Comparison of ENCODE assay signal across 32 cellular contexts in the genomic region with DNA sequence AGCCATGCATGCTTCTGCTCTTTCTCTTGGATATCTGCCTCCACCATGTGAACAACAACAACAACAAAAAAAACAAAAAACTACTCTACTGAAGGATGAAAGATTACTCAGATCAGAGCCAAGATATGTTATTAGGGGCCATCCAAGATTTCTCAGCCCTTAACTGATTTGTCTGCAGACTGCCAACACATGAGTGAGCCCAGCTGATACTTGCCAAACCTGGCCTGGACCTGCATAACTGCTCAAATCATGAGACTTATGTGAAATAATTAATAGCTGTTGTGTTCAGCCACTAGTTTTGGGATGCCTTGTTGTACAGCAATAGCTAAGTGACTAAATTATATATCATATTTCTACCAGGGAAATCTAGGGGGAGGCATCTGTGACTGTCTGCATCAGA.
"Had no signal": no experiment of that assay in that cellular context is flagged by ENCODE, and none has a peak within 500 bp of the region (broad histone marks: within the 10 kb centered on the region; RNA-seq: fewer than 3 reads in every experiment).

No MANE protein-coding gene starts in this region.

- H3K4me1 ChIP-seq: adrenal gland, ascending aorta, body of pancreas, breast epithelium had no signal

- H3K27ac ChIP-seq: adrenal gland, ascending aorta, body of pancreas, brain microvascular endothelial cell, breast epithelium, cardiac muscle cell had no signal

- H3K36me3 ChIP-seq: adrenal gland, ascending aorta, brain microvascular endothelial cell, breast epithelium, cardiac muscle cell had no signal

- ATAC-seq: activated naive CD4-positive, alpha-beta T cell treated with anti-CD3 and anti-CD28 coated beads, Interleukin-2, amount 50 U/mL, for 72 hours; activated naive CD8-positive, alpha-beta T cell treated with anti-CD3 and anti-CD28 coated beads, Interleukin-2, amount 50 U/mL, for 24 hours; activated T-cell treated with anti-CD3 and anti-CD28 coated beads, Interleukin-2, amount 50 U/mL, for 4 hours; activated T-cell treated with anti-CD3 and anti-CD28 coated beads, Interleukin-2, amount 50 U/mL, for 72 hours; activated T-helper 17 cell treated with anti-CD3 and anti-CD28 coated beads, Interleukin-2, amount 50 U/mL, for 72 hours; body of pancreas had no signal

- H3K9me3 ChIP-seq: adrenal gland, ascending aorta had no signal

- H3K27me3 ChIP-seq: adrenal gland, ascending aorta, body of pancreas, brain microvascular endothelial cell, breast epithelium, cardiac muscle cell had no signal

- H3K4me3 ChIP-seq: adrenal gland, ascending aorta, body of pancreas, breast epithelium, cardiac muscle cell had no signal

- DNase-seq: activated effector memory CD4-positive, alpha-beta T cell treated with Interleukin-2 at 50 U/mL for 16 hours; activated gamma-delta T cell; activated gamma-delta T cell treated with Interleukin-2 at 50 U/mL for 16 hours; activated naive CD4-positive, alpha-beta T cell; activated naive CD4-positive, alpha-beta T cell treated with anti-CD3 and anti-CD28 coated beads for 36 hours; activated naive CD4-positive, alpha-beta T cell treated with anti-CD3 and anti-CD28 coated beads, Interleukin-2, amount 10 ng/mL, durations not matched to agents 7 days and 5 days; activated naive CD4-positive, alpha-beta T cell treated with anti-CD3 and anti-CD28 coated beads, Interleukin-2, amount 50 U/mL, for 16 hours; activated naive CD4-positive, alpha-beta T cell treated with Interleukin-2 at 50 U/mL for 16 hours; activated naive CD8-positive, alpha-beta T cell treated with anti-CD3 and anti-CD28 coated beads for 36 hours; activated naive CD8-positive, alpha-beta T cell treated with anti-CD3 and anti-CD28 coated beads, Interleukin-2, amount 10 ng/mL, durations not matched to agents 7 days and 5 days; activated naive CD8-positive, alpha-beta T cell treated with anti-CD3 and anti-CD28 coated beads, Interleukin-2, amount 50 U/mL, for 24 hours; activated T-cell treated with anti-CD3 and anti-CD28 coated beads for 4 hours; activated T-cell treated with anti-CD3 and anti-CD28 coated beads, Interleukin-2, amount 50 U/mL, for 1 hour; activated T-cell treated with anti-CD3 and anti-CD28 coated beads, Interleukin-2, amount 50 U/mL, for 24 hours; activated T-cell treated with anti-CD3 and anti-CD28 coated beads, Interleukin-2, amount 50 U/mL, for 4 hours; activated T-cell treated with anti-CD3 and anti-CD28 coated beads, Interleukin-2, amount 50 U/mL, for 48 hours; activated T-cell treated with anti-CD3 and anti-CD28 coated beads, Interleukin-2, amount 50 U/mL, for 72 hours; adrenal gland; amniotic stem cell; amygdala; anterior cingulate cortex; aorta; body of pancreas; brain microvascular endothelial cell; caudate nucleus; central memory CD4-positive, alpha-beta T cell; cerebellar nuclear complex had no signal
